ENCODE assay signal across 8 cellular contexts in genomic region chr19:44164327-44164672, GRCh38. TPM values are rescaled to one million over a fixed set of nuclear protein-coding genes. Genes with fewer than 3 reads are reported as not detected.
DNase-seq lines count a peak whose midpoint lies in the region; ATAC-seq and TF ChIP-seq lines count a peak whose summit lies in the region.

No MANE protein-coding gene starts in this region.

- H3K9me3 Mint-ChIP-seq in Caco-2 (ENCODE audit: unreplicated experiment): no peaks in the 10 kb centered on the region
- peaks cover 60% of the 10 kb centered on the region for H3K9me3 Mint-ChIP-seq in dendritic cell treated with granulocyte-macrophage colony-stimulating factor and Interleukin-4, amounts not matched to agents 40 ng/mL and 50 ng/mL, for 4 days

- peaks cover 6% of the 10 kb centered on the region; the same call in 1 of the 2 replicates for H3K36me3 ChIP-seq in Caco-2 (ENCODE audit: control insufficient read depth, insufficient read depth, low read length)
- peaks cover 26% of the 10 kb centered on the region for H3K36me3 ChIP-seq in HUES6 (ENCODE audit: control insufficient read depth, insufficient read depth, low read length)
- H3K36me3 ChIP-seq in neuron (ENCODE audit: insufficient read depth, low read length): peaks cover 26% of the 10 kb centered on the region

- peaks cover 41% of the 10 kb centered on the region for H3K36me3 Mint-ChIP-seq in Caco-2 (ENCODE audit: insufficient read depth, unreplicated experiment)
- peaks cover 50% of the 10 kb centered on the region for H3K36me3 Mint-ChIP-seq in dendritic cell treated with granulocyte-macrophage colony-stimulating factor and Interleukin-4, amounts not matched to agents 40 ng/mL and 50 ng/mL, for 4 days (ENCODE audit: low read depth)

- H3K4me1 ChIP-seq in Caco-2: 0 out of 2 replicates have a peak, but pooled peaks cover 10% of the 10 kb centered on the region
- no peaks in the 10 kb centered on the region for H3K4me1 ChIP-seq in HUES6 (ENCODE audit: control insufficient read depth, insufficient read depth, low read length)
- H3K4me1 ChIP-seq in neuron (ENCODE audit: insufficient read depth, low read length): peaks cover 12% of the 10 kb centered on the region

- peak overlapping the region; percentile 88 for H3K9ac ChIP-seq in HUES6 (ENCODE audit: low read length)

- H2AFZ ChIP-seq in neuron (ENCODE audit: low read depth, low read length): peak overlapping the region; percentile 17

- intact Hi-C loops in Caco-2 (cut with micrococcal nuclease; ENCODE audit: unreplicated experiment): loop anchor here (1.0 to 10.0 kb wide), 6 partner anchors 23 to 336 kb away; partner anchors contain the start of genes ZNF155, ZNF180, ZNF223 and ZNF225
- intact Hi-C loops in dendritic cell treated with granulocyte-macrophage colony-stimulating factor and Interleukin-4, amounts not matched to agents 40 ng/mL and 50 ng/mL, for 4 days (cut with micrococcal nuclease): loop anchor here (1.0 to 10.0 kb wide), 3 partner anchors 23 to 141 kb away; partner anchors contain the start of genes ZNF225, ZNF234 and ZNF235

- DNase-seq in Caco-2 (no peak), NOMO-1 treated with DMSO at 0.1 percent for 48 hours (lab: John Stamatoyannopoulos, UW; ENCODE audit: unreplicated experiment) (no peak), omental fat pad (ENCODE audit: low spot score) (no peak), SIG-M5 (lab: John Stamatoyannopoulos, UW) (no peak), COLO668 (lab: John Stamatoyannopoulos, UW; ENCODE audit: unreplicated experiment) (no peak)

- H3K27me3 ChIP-seq in Caco-2 (replicated peaks; ENCODE audit: control insufficient read depth, insufficient read depth, low read length) (no peaks in the 10 kb centered on the region), HUES6 (ENCODE audit: control insufficient read depth, insufficient read depth, low read length) (no peaks in the 10 kb centered on the region), neuron (ENCODE audit: insufficient read depth, low read length) (no peaks in the 10 kb centered on the region)

- H3K4me1 Mint-ChIP-seq in Caco-2 (ENCODE audit: low read depth, unreplicated experiment): no peaks in the 10 kb centered on the region
- H3K4me1 Mint-ChIP-seq in dendritic cell treated with granulocyte-macrophage colony-stimulating factor and Interleukin-4, amounts not matched to agents 40 ng/mL and 50 ng/mL, for 4 days (ENCODE audit: low read depth): peaks cover 13% of the 10 kb centered on the region

- no peak overlapping the region for H3K27ac ChIP-seq in HUES6 (ENCODE audit: low read depth, low read length)

- POLR2A ChIA-PET in Caco-2 (lab: Charles Lee): interaction anchor here (0.5 to 1.9 kb wide), 15 partner anchors 43 to 1505 kb away, joined by 3 to 11 read pairs (median 5); partner anchors contain the start of genes SMG9, ZNF112, ZNF180 and ZNF221

- H3K4me3 Mint-ChIP-seq in Caco-2 (ENCODE audit: unreplicated experiment): peak overlapping the region; percentile 95
- peak overlapping the region; percentile 94 for H3K4me3 Mint-ChIP-seq in dendritic cell treated with granulocyte-macrophage colony-stimulating factor and Interleukin-4, amounts not matched to agents 40 ng/mL and 50 ng/mL, for 4 days

- no peaks in the 10 kb centered on the region for H3K27me3 Mint-ChIP-seq in Caco-2 (ENCODE audit: insufficient read depth, unreplicated experiment)
- H3K27me3 Mint-ChIP-seq in dendritic cell treated with granulocyte-macrophage colony-stimulating factor and Interleukin-4, amounts not matched to agents 40 ng/mL and 50 ng/mL, for 4 days: no peaks in the 10 kb centered on the region

- peak overlapping the region; percentile 28 for H3K4me3 ChIP-seq in Caco-2 (ENCODE audit: low read depth, low read length)
- peak overlapping the region; percentile 87 for H3K4me3 ChIP-seq in HUES6 (ENCODE audit: low read depth, low read length)
- H3K4me3 ChIP-seq in neuron (ENCODE audit: low read length): peak overlapping the region; percentile 80

- BruUV-seq in Caco-2 (replicated peaks; lab: Mats Ljungman, UMichigan): TSS peak; percentile 47

- TF ChIP-seq CTCF in Caco-2 (IDR thresholded peaks at IDR 0.05; ENCODE audit: insufficient read depth in 1 of 2, low read depth in 1 of 2, low read length in 1 of 2, severe bottlenecking in 1 of 2, unreplicated experiment in 1 of 2): no peak
- TF ChIP-seq CTCF in omental fat pad (IDR thresholded peaks at IDR 0.05): no peak

- no peak for ATAC-seq in omental fat pad (ENCODE audit: low FRiP score)

- no peaks in the 10 kb centered on the region for H3K9me3 ChIP-seq in Caco-2
- H3K9me3 ChIP-seq in HUES6 (ENCODE audit: control insufficient read depth, insufficient read depth, low read depth, low read length): no peaks in the 10 kb centered on the region
- peaks cover 16% of the 10 kb centered on the region for H3K9me3 ChIP-seq in neuron (ENCODE audit: low read length)

- CTCF ChIA-PET in Caco-2 (lab: Charles Lee): interaction anchor here (0.5 to 1.3 kb wide), 3 partner anchors 48 to 1959 kb away, joined by 3 to 6 read pairs (median 4); partner anchors contain the start of genes ZNF221 and ZNF227

- peak overlapping the region; percentile 98 for H3K27ac Mint-ChIP-seq in Caco-2 (ENCODE audit: unreplicated experiment)
- peak overlapping the region; percentile 98 for H3K27ac Mint-ChIP-seq in dendritic cell treated with granulocyte-macrophage colony-stimulating factor and Interleukin-4, amounts not matched to agents 40 ng/mL and 50 ng/mL, for 4 days

RNA-seq across cellular contexts. Expression of gene ZNF226, which starts 0.6 kb away (rescaled TPM):
- total RNA-seq in Caco-2 (2022) (27.0 and 28.0 TPM in 2 replicates), omental fat pad (10 to 100 TPM in 3 of 4 donors, 1 to 10 TPM in 1; 9.5 to 18.6 (median 14.3) TPM)

RNA-seq across cellular contexts. Expression of gene ZNF234, which starts 22.9 kb away (rescaled TPM):
- total RNA-seq in Caco-2 (2022) (9.4 and 13.3 TPM in 2 replicates), omental fat pad (10 to 100 TPM in 1 of 4 donors, 1 to 10 TPM in 3; 4.8 to 11.3 (median 8.4) TPM)

RNA-seq across cellular contexts. Expression of gene ZNF227, which starts 48.0 kb away (rescaled TPM):
- total RNA-seq in Caco-2 (2022): 25.9 and 27.3 TPM in 2 replicates
- total RNA-seq in omental fat pad: 10 to 100 TPM in 2 of 4 donors, 1 to 10 TPM in 2; 6.6 to 17.7 (median 10.8) TPM

RNA-seq across cellular contexts. Expression of gene ZNF225, which starts 51.1 kb away (rescaled TPM):
- total RNA-seq in Caco-2 (2022) (4.3 and 4.8 TPM in 2 replicates), omental fat pad (1 to 10 TPM; 1.8 to 5.5 (median 2.7) TPM)

Comparison
In these comparisons a context has a peak if more than half of its experiments do, and no peak if none do; other contexts are left out.
1. H3K4me3 ChIP-seq: peak in every context shown above with its lines; median percentile 87 in HUES6; 80 in neuron; 28 in Caco-2.